In the genomic region with DNA sequence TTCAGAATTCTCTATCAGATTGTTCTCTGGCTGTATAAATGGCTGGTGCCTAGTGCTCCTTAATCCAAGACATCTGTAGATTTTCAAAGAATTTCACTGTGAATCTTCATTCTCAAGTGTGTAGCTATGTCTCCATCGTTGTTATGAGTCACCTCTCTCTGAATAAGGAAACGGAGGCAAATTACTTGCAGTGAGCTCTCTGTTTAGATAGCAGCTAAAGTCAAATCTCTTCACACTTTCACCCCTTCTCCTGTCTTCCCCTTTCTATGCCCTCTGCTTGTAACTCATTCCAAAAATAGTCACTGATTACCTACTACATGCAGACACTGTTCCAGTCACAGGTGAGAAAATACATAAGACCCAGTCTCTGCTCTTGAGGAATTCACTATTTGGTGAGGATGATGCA, we compare ENCODE assay signal across 9 cellular contexts. TPM values are rescaled to one million over a fixed set of nuclear protein-coding genes. Genes with fewer than 3 reads are reported as not detected.
DNase-seq lines count a peak whose midpoint lies in the region; ATAC-seq lines count a peak whose summit lies in the region.
"Had no signal": no experiment of that assay in that cellular context is flagged by ENCODE, and none has a peak within 500 bp of the region (broad histone marks: within the 10 kb centered on the region; RNA-seq: fewer than 3 reads in every experiment).

No MANE protein-coding gene starts in this region.

- intact Hi-C loops in Right ventricle myocardium superior (cut with DNase I), result no loop called here

- ATAC-seq in GM18511 (IDR thresholded peaks at IDR 0.05; ENCODE audit: unreplicated experiment) (peak; percentile 89), GM21737 (IDR thresholded peaks at IDR 0.05; ENCODE audit: unreplicated experiment) (peak; percentile 84), HG03558 (IDR thresholded peaks at IDR 0.05; ENCODE audit: extremely low read depth, unreplicated experiment) (peak; percentile 78), Right ventricle myocardium superior (ENCODE audit: poor library complexity) (no peak)

- peak; percentile 78 for DNase-seq in iris pigment epithelial cell (ENCODE audit: low read depth)
- no peak for DNase-seq in NCI-H510A treated with DMSO at 0.1 percent for 48 hours (lab: John Stamatoyannopoulos, UW)
- DNase-seq in hypothalamus (lab: John Stamatoyannopoulos, UW), result no peak
- no peak for DNase-seq in Right ventricle myocardium superior
- DNase-seq in NCI-H2227 treated with DMSO at 0.1 percent for 48 hours (lab: John Stamatoyannopoulos, UW), result no peak

RNA-seq across cellular contexts. Expression of gene CHML, which starts 39.7 kb away (rescaled TPM):
- total RNA-seq in Right ventricle myocardium superior, result 6.6 TPM

RNA-seq across cellular contexts. Expression of gene OPN3, which starts 39.7 kb away (rescaled TPM):
- 5.2 TPM for total RNA-seq in Right ventricle myocardium superior

RNA-seq across cellular contexts. Expression of gene WDR64, which starts 51.6 kb away (rescaled TPM):
- not detected for total RNA-seq in Right ventricle myocardium superior
- total RNA-seq: mesothelial cell of epicardium had no signal
